In the genomic region with DNA sequence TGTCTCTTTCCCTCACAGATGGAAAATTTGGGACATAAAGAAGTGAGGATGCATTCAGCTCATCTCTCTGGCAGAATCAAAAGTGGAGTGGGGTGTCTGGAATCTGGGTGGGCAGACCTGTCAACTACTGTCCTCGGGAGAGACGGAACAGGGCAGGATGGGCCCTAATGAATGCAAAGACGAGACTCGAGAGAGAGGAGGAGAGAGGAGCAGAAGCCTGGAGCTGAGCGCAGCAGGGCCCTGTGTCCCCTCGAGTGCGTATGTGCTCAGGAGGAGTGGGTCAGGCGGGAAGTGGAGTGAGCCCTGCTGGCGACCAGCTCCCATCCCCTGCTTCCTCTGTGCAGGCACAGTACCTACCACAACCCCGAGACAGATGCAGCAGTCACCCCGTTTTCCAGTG, we compare ENCODE assay signal across 18 cellular contexts.
"Had no signal": no experiment of that assay in that cellular context is flagged by ENCODE, and none has a peak within 500 bp of the region (broad histone marks: within the 10 kb centered on the region; RNA-seq: fewer than 3 reads in every experiment).

No MANE protein-coding gene starts in this region.

- H3K36me3 Mint-ChIP-seq: activated naive CD4-positive, alpha-beta T cell treated with anti-CD3 and anti-CD28 coated beads, Interleukin-2, amount 50 U/mL, for 72 hours had no signal

- H3K9me3 Mint-ChIP-seq: activated T-helper 2 cell treated with anti-CD3 and anti-CD28 coated beads, Interferon-gamma antibody, Interleukin-2, Interleukin-4, amounts not matched to agents 10 μg/mL and 5 μg/mL and 100 μg/mL, durations not matched to agents 14 hours and 24 hours and 36 hours had no signal

- H3K4me3 ChIP-seq: lower lobe of right lung, mucosa of descending colon, right atrium auricular region, SJCRH30, transverse colon, uterus had no signal

- H3K27me3 ChIP-seq: right atrium auricular region, SJCRH30, transverse colon, uterus had no signal

- H3K27me3 Mint-ChIP-seq: activated B cell treated with CpG ODN at 0.5 μM for 24 hours had no signal

- H3K4me1 ChIP-seq: lower lobe of right lung, right atrium auricular region, SJCRH30, transverse colon, uterus had no signal

- H3K4me1 Mint-ChIP-seq: activated B cell treated with CpG ODN at 0.5 μM for 24 hours had no signal

- H3K27ac Mint-ChIP-seq: activated B cell treated with CpG ODN at 0.5 μM for 24 hours; activated CD8-positive, alpha-beta T cell treated with anti-CD3 and anti-CD28 coated beads, Interleukin-2, amount 10 ng/mL, durations not matched to agents 7 days and 5 days; activated naive CD4-positive, alpha-beta T cell treated with anti-CD3 and anti-CD28 coated beads, Interleukin-2, amount 50 U/mL, for 72 hours; activated T-helper 2 cell treated with anti-CD3 and anti-CD28 coated beads, Interferon-gamma antibody, Interleukin-2, Interleukin-4, amounts not matched to agents 10 μg/mL and 5 μg/mL and 100 μg/mL, durations not matched to agents 14 hours and 24 hours and 36 hours; T-helper 17 cell had no signal

- H3K9me3 ChIP-seq: lower lobe of right lung, mucosa of descending colon, right atrium auricular region, SJCRH30, transverse colon, uterus had no signal

- DNase-seq: activated B cell treated with CpG ODN at 0.5 μM for 24 hours; activated CD8-positive, alpha-beta T cell treated with anti-CD3 and anti-CD28 coated beads, Interleukin-2, amount 10 ng/mL, durations not matched to agents 7 days and 5 days; activated T-cell treated with anti-CD3 and anti-CD28 coated beads, Interleukin-2, amount 50 U/mL, for 4 hours; effector CD8-positive, alpha-beta T cell; left colon; lower lobe of right lung; mesendoderm; mucosa of descending colon; nucleus accumbens; SJCRH30; stimulated activated CD4-positive, alpha-beta T cell treated with anti-CD3 and anti-CD28 coated beads, Interleukin-2, amount 100 ng/mL, for 48 hours; stimulated activated naive CD4-positive, alpha-beta T cell treated with Interleukin-2 at 50 U/mL for 16 hours; T-helper 17 cell; transverse colon; uterus had no signal

- H3K36me3 ChIP-seq: lower lobe of right lung, right atrium auricular region, SJCRH30, transverse colon, uterus had no signal

- H3K27ac ChIP-seq: lower lobe of right lung, right atrium auricular region, SJCRH30, transverse colon, uterus had no signal

- H3K4me3 Mint-ChIP-seq: activated B cell treated with CpG ODN at 0.5 μM for 24 hours; activated CD8-positive, alpha-beta T cell treated with anti-CD3 and anti-CD28 coated beads, Interleukin-2, amount 10 ng/mL, durations not matched to agents 7 days and 5 days; activated T-cell treated with anti-CD3 and anti-CD28 coated beads, Interleukin-2, amount 50 U/mL, for 4 hours; T-helper 17 cell had no signal
